Comparison of ENCODE assay signal across 8 cellular contexts in genomic region chr11:62554377-62554776, GRCh38. TPM values are rescaled to one million over a fixed set of nuclear protein-coding genes. Genes with fewer than 3 reads are reported as not detected.
DNase-seq lines count a peak whose midpoint lies in the region; ATAC-seq and TF ChIP-seq lines count a peak whose summit lies in the region.

No MANE protein-coding gene starts in this region.

- H3K27ac Mint-ChIP-seq in dendritic cell treated with granulocyte-macrophage colony-stimulating factor and Interleukin-4, amounts not matched to agents 40 ng/mL and 50 ng/mL, for 4 days: peak overlapping the region; percentile 99
- peak overlapping the region; percentile 63 for H3K27ac Mint-ChIP-seq in neural progenitor cell

- peaks cover 8% of the 10 kb centered on the region for H3K79me2 ChIP-seq in MM.1S (ENCODE audit: low read length)
- H3K79me2 ChIP-seq in neural progenitor cell (ENCODE audit: low read depth): peaks cover 11% of the 10 kb centered on the region

- no peaks in the 10 kb centered on the region for H4K20me1 ChIP-seq in MM.1S (ENCODE audit: insufficient read depth, low read length)
- H4K20me1 ChIP-seq in neural progenitor cell (ENCODE audit: low read depth): peaks cover 14% of the 10 kb centered on the region

- peak overlapping the region; percentile 52; the same call in 1 of the 2 replicates for H3K9ac ChIP-seq in MM.1S (ENCODE audit: low read length)
- H3K9ac ChIP-seq in neural progenitor cell: no peak overlapping the region

- H3K4me3 ChIP-seq in MM.1S (ENCODE audit: low read length) (no peak overlapping the region), neural progenitor cell (no peak overlapping the region)

- H3K9me3 Mint-ChIP-seq in dendritic cell treated with granulocyte-macrophage colony-stimulating factor and Interleukin-4, amounts not matched to agents 40 ng/mL and 50 ng/mL, for 4 days: no peaks in the 10 kb centered on the region
- no peaks in the 10 kb centered on the region for H3K9me3 Mint-ChIP-seq in neural progenitor cell

- H3K9me2 ChIP-seq in MM.1S (replicated peaks; ENCODE audit: insufficient read depth, low read length): no peaks in the 10 kb centered on the region

- intact Hi-C loops in dendritic cell treated with granulocyte-macrophage colony-stimulating factor and Interleukin-4, amounts not matched to agents 40 ng/mL and 50 ng/mL, for 4 days (cut with micrococcal nuclease): no loop called here

- peaks cover 71% of the 10 kb centered on the region for H3K4me1 ChIP-seq in MM.1S (ENCODE audit: low read length)
- peaks cover 58% of the 10 kb centered on the region for H3K4me1 ChIP-seq in neural progenitor cell

- H3K36me3 ChIP-seq in MM.1S (replicated peaks; ENCODE audit: insufficient read depth, low read length) (no peaks in the 10 kb centered on the region), neural progenitor cell (peaks cover 9% of the 10 kb centered on the region)

- no peaks in the 10 kb centered on the region for H3K27me3 ChIP-seq in MM.1S (replicated peaks; ENCODE audit: insufficient read depth, low read length)
- H3K27me3 ChIP-seq in neural progenitor cell: no peaks in the 10 kb centered on the region

- peaks cover 25% of the 10 kb centered on the region for H3K36me3 Mint-ChIP-seq in dendritic cell treated with granulocyte-macrophage colony-stimulating factor and Interleukin-4, amounts not matched to agents 40 ng/mL and 50 ng/mL, for 4 days (ENCODE audit: low read depth)
- peaks cover 12% of the 10 kb centered on the region for H3K36me3 Mint-ChIP-seq in neural progenitor cell

- no peaks in the 10 kb centered on the region for H3K9me3 ChIP-seq in MM.1S (replicated peaks; ENCODE audit: insufficient read depth, low read length)
- no peaks in the 10 kb centered on the region for H3K9me3 ChIP-seq in neural progenitor cell (ENCODE audit: low read depth)

- TF ChIP-seq CTCF in C4-2B (conservative IDR thresholded peaks at IDR 0.05) (no peak), MM.1S (IDR thresholded peaks at IDR 0.05; ENCODE audit: low read length) (no peak), neural progenitor cell (IDR thresholded peaks at IDR 0.05) (no peak)

- peak overlapping the region; percentile 83 for H3K27ac ChIP-seq in C4-2B
- H3K27ac ChIP-seq in MM.1S (ENCODE audit: low read length): peak overlapping the region; percentile 99; the same call in 1 of the 2 replicates
- no peak overlapping the region for H3K27ac ChIP-seq in neural progenitor cell

- H2AFZ ChIP-seq in MM.1S (ENCODE audit: low read length) (no peak overlapping the region), neural progenitor cell (replicated peaks) (no peak overlapping the region)

- ATAC-seq in HG03520 (IDR thresholded peaks at IDR 0.05; ENCODE audit: unreplicated experiment): no peak

- H3K4me2 ChIP-seq in MM.1S (ENCODE audit: low read depth, low read length) (no peak overlapping the region), neural progenitor cell (no peak overlapping the region)

- DNase-seq in MM.1S: no peak
- DNase-seq in neural progenitor cell (ENCODE audit: low spot score): peak; percentile 44
- no peak for DNase-seq in mucosa of gallbladder (ENCODE audit: low spot score)
- DNase-seq in RKO (ENCODE audit: low spot score): no peak
- DNase-seq in NCI-H1417 treated with DMSO at 0.1 percent for 48 hours (lab: John Stamatoyannopoulos, UW): no peak

- peaks cover 60% of the 10 kb centered on the region for H3F3A ChIP-seq in MM.1S (ENCODE audit: insufficient read depth, low read length)
- H3F3A ChIP-seq in neural progenitor cell (ENCODE audit: low read depth): peaks cover 81% of the 10 kb centered on the region

- no peaks in the 10 kb centered on the region for H3K27me3 Mint-ChIP-seq in dendritic cell treated with granulocyte-macrophage colony-stimulating factor and Interleukin-4, amounts not matched to agents 40 ng/mL and 50 ng/mL, for 4 days
- peaks cover 9% of the 10 kb centered on the region for H3K27me3 Mint-ChIP-seq in neural progenitor cell (ENCODE audit: insufficient read depth, low read depth)

- peak overlapping the region; percentile 79 for H3K4me3 Mint-ChIP-seq in dendritic cell treated with granulocyte-macrophage colony-stimulating factor and Interleukin-4, amounts not matched to agents 40 ng/mL and 50 ng/mL, for 4 days
- H3K4me3 Mint-ChIP-seq in neural progenitor cell: no peak overlapping the region

- H3K4me1 Mint-ChIP-seq in dendritic cell treated with granulocyte-macrophage colony-stimulating factor and Interleukin-4, amounts not matched to agents 40 ng/mL and 50 ng/mL, for 4 days (ENCODE audit: low read depth): peaks cover 89% of the 10 kb centered on the region
- H3K4me1 Mint-ChIP-seq in neural progenitor cell: peaks cover 75% of the 10 kb centered on the region

RNA-seq across cellular contexts. Expression of gene AHNAK, which starts 7.8 kb away (rescaled TPM):
- total RNA-seq in neural progenitor cell (ENCODE audit: low replicate concordance) (14.9 and 15.0 TPM in 2 replicates), mucosa of gallbladder (549 TPM)

RNA-seq across cellular contexts. Expression of gene EEF1G, which starts 19.3 kb away (rescaled TPM):
- total RNA-seq in neural progenitor cell (ENCODE audit: low replicate concordance) (2,358 and 3,183 TPM in 2 replicates), mucosa of gallbladder (1,062 TPM)

RNA-seq across cellular contexts. Expression of gene TUT1, which starts 36.9 kb away (rescaled TPM):
- total RNA-seq in neural progenitor cell (ENCODE audit: low replicate concordance): 4.8 and 23.1 TPM in 2 replicates
- 26.2 TPM for total RNA-seq in mucosa of gallbladder

RNA-seq across cellular contexts. Expression of gene MTA2, which starts 47.3 kb away (rescaled TPM):
- total RNA-seq in neural progenitor cell (ENCODE audit: low replicate concordance) (108 and 135 TPM in 2 replicates), mucosa of gallbladder (87.6 TPM)

RNA-seq across cellular contexts. Expression of gene EML3, which starts 58.2 kb away (rescaled TPM):
- total RNA-seq in neural progenitor cell (ENCODE audit: low replicate concordance) (4.0 and 26.6 TPM in 2 replicates), mucosa of gallbladder (66.1 TPM)

Comparison
In these comparisons a context has a peak if more than half of its experiments do, and no peak if none do; other contexts are left out.
1. RNA of gene AHNAK, which starts 7.8 kb away (total RNA-seq): 549 TPM in mucosa of gallbladder (single experiment); 14.9 to 15.0 TPM in neural progenitor cell; every median in the first group is over 10 times any median in the second.